2 cellular contexts compared by ENCODE assay signal in genomic region chr2:10436711-10437110, GRCh38.
TF ChIP-seq lines count a peak whose summit lies in the region.

No MANE protein-coding gene starts in this region.

TF ChIP-seq in HepG2, 621 proteins besides CTCF, POLR2A, EP300 and RAD21 (continues in another document):
- TF ChIP-seq ZNF44 (CRISPR knock-in tag; IDR thresholded peaks at IDR 0.05) (no peak), SALL1 (CRISPR knock-in tag; IDR thresholded peaks at IDR 0.05) (no peak), ZNF33B (CRISPR knock-in tag; IDR thresholded peaks at IDR 0.05) (no peak), THAP9 (CRISPR knock-in tag; IDR thresholded peaks at IDR 0.05; ENCODE audit: borderline replicate concordance) (0 out of 2 replicates have a peak, but pooled peaks have one; percentile 14), ZNF281 (CRISPR knock-in tag; IDR thresholded peaks at IDR 0.05; ENCODE audit: borderline replicate concordance) (no peak), PPARG (CRISPR knock-in tag; conservative IDR thresholded peaks at IDR 0.05) (no peak), ZNF768 (CRISPR knock-in tag; IDR thresholded peaks at IDR 0.05) (0 out of 2 replicates have a peak, but pooled peaks have one; percentile 13), BHLHE40 (IDR thresholded peaks at IDR 0.05; ENCODE audit: low read length) (peak; percentile 17; the same call in 1 of the 2 replicates), ZNF180 (CRISPR knock-in tag; IDR thresholded peaks at IDR 0.05; ENCODE audit: borderline replicate concordance, low read depth) (no peak), LBX2 (CRISPR knock-in tag; IDR thresholded peaks at IDR 0.05; ENCODE audit: borderline replicate concordance) (no peak), SMAD9 (CRISPR knock-in tag; IDR thresholded peaks at IDR 0.05) (no peak), ZNF510 (CRISPR knock-in tag; IDR thresholded peaks at IDR 0.05; ENCODE audit: low read depth) (no peak), ATF6 (CRISPR knock-in tag; conservative IDR thresholded peaks at IDR 0.05) (no peak), ZNF644 (CRISPR knock-in tag; IDR thresholded peaks at IDR 0.05; ENCODE audit: low read depth) (no peak)

TF ChIP-seq in H1, 55 proteins besides CTCF, POLR2A, EP300 and RAD21:
- no peak for TF ChIP-seq JUND (IDR thresholded peaks at IDR 0.05; ENCODE audit: low read length)
- TF ChIP-seq PHF8 (conservative IDR thresholded peaks at IDR 0.05; ENCODE audit: low read depth, low read length): no peak
- TF ChIP-seq HDAC2 (IDR thresholded peaks at IDR 0.05; ENCODE audit: borderline replicate concordance in 1 of 2, low read depth in 2 of 2, low read length in 2 of 2): no peak
- TF ChIP-seq CHD1 (IDR thresholded peaks at IDR 0.05; ENCODE audit: low read depth, low read length): no peak
- no peak for TF ChIP-seq POU5F1 (IDR thresholded peaks at IDR 0.05; ENCODE audit: low read depth, low read length)
- TF ChIP-seq CBX5 (IDR thresholded peaks at IDR 0.05; ENCODE audit: low read depth, low read length): no peak
- no peak for TF ChIP-seq SP1 (IDR thresholded peaks at IDR 0.05; ENCODE audit: low read depth, low read length)
- no peak for TF ChIP-seq GABPA (IDR thresholded peaks at IDR 0.05; ENCODE audit: borderline replicate concordance, insufficient read depth, low read length)
TF ChIP-seq in H1: peak in this region for 0.
